In genomic region chr1:34870395-34870794, GRCh38 we compare ENCODE assay signal across 1 cellular context.
A peak's percentile ranks its signal among the peaks of the same experiment; 100 is the strongest.
TF ChIP-seq lines count a peak whose summit lies in the region.

No MANE protein-coding gene starts in this region.

TF ChIP-seq in neural cell, 6 proteins besides CTCF, POLR2A, EP300 and RAD21:
- no peak for TF ChIP-seq REST (IDR thresholded peaks at IDR 0.05; ENCODE audit: borderline replicate concordance)
- TF ChIP-seq TAF1 (IDR thresholded peaks at IDR 0.05; ENCODE audit: low read depth) = no peak
- TF ChIP-seq POLR2AphosphoS5 (IDR thresholded peaks at IDR 0.05) = peak; percentile 60
- no peak for TF ChIP-seq SMC3 (conservative IDR thresholded peaks at IDR 0.05; ENCODE audit: poor library complexity)
- peak; percentile 64 for TF ChIP-seq MXI1 (conservative IDR thresholded peaks at IDR 0.05; ENCODE audit: poor library complexity, severe bottlenecking)
- no peak for TF ChIP-seq EZH2 (IDR thresholded peaks at IDR 0.05; ENCODE audit: borderline replicate concordance, insufficient read depth, low read length, poor library complexity, severe bottlenecking)
